1 cellular context compared by ENCODE assay signal in the genomic region with DNA sequence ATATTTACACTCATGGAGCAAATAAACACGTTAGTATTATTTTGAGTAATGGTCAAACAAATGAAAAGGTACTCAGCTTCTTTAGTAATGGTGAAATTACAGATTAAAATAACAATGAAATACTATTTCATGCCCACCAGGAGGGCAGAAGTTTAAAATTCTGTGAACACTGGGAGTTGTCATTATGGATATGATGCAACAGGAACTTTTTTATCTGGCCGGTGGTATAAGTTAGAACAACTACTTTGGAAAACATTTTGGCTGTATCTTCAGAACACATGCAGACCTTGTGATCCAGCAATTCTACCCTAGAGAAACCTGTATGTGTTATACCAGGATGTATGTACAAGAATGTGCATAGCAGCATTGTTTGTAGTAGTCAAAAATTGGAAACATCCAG.
TF ChIP-seq lines count a peak whose summit lies in the region.

No MANE protein-coding gene starts in this region.

TF ChIP-seq in H1, 55 proteins besides CTCF, POLR2A, EP300 and RAD21:
- TF ChIP-seq TCF12 (IDR thresholded peaks at IDR 0.05; ENCODE audit: low read depth, low read length) (no peak), CEBPB (IDR thresholded peaks at IDR 0.05; ENCODE audit: low read depth, low read length) (peak; percentile 79), SRF (IDR thresholded peaks at IDR 0.05; ENCODE audit: low read depth, low read length) (no peak), SIRT6 (IDR thresholded peaks at IDR 0.05; ENCODE audit: low read length) (no peak)
